In genomic region chr17:21171309-21171922, GRCh38 we compare ENCODE assay signal across 10 cellular contexts. TPM values are rescaled to one million over a fixed set of nuclear protein-coding genes. Genes with fewer than 3 reads are reported as not detected.
DNase-seq lines count a peak whose midpoint lies in the region; ATAC-seq and TF ChIP-seq lines count a peak whose summit lies in the region.
"Had no signal": no experiment of that assay in that cellular context is flagged by ENCODE, and none has a peak within 500 bp of the region (broad histone marks: within the 10 kb centered on the region; RNA-seq: fewer than 3 reads in every experiment).

No MANE protein-coding gene starts in this region.

- H3K27me3 Mint-ChIP-seq in T-helper 1 cell treated with Interleukin-12 subunit alpha and Interleukin-12 subunit beta and Interleukin-4 antibody, amounts not matched to agents 30 μg/mL and 1 μg/mL, for 36 hours (ENCODE audit: low read depth) = no peaks in the 10 kb centered on the region

- peak overlapping the region in 3 of 4 donors; percentile 34 to 61 (median 60) for H3K27ac ChIP-seq in sigmoid colon
- H3K27ac ChIP-seq: 22Rv1 had no signal

- DNase-seq in T-helper 1 cell = no peak
- DNase-seq in sigmoid colon = no peak
- no peak for DNase-seq in amniotic stem cell (lab: John Stamatoyannopoulos, UW)
- DNase-seq: NCI-H345 had no signal

- H3K4me1 Mint-ChIP-seq in T-helper 1 cell treated with Interleukin-12 subunit alpha and Interleukin-12 subunit beta and Interleukin-4 antibody, amounts not matched to agents 30 μg/mL and 1 μg/mL, for 36 hours (ENCODE audit: low read depth) = peaks cover 13% of the 10 kb centered on the region

- H3K4me3 Mint-ChIP-seq in T-helper 1 cell treated with Interleukin-12 subunit alpha and Interleukin-12 subunit beta and Interleukin-4 antibody, amounts not matched to agents 30 μg/mL and 1 μg/mL, for 36 hours = no peak overlapping the region

- H3K27me3 ChIP-seq in sigmoid colon = no peaks in the 10 kb centered on the region

- ATAC-seq in GM21526 (IDR thresholded peaks at IDR 0.05; ENCODE audit: low FRiP score, unreplicated experiment) (peak; percentile 59), HG03457 (IDR thresholded peaks at IDR 0.05; ENCODE audit: unreplicated experiment) (peak; percentile 56), GM18519 (IDR thresholded peaks at IDR 0.05; ENCODE audit: low FRiP score, unreplicated experiment) (no peak)
- ATAC-seq in activated CD4-positive, CD25-positive, alpha-beta regulatory T cell treated with anti-CD3 and anti-CD28 coated beads, Interleukin-2, amount 50 U/mL, for 24 hours = no peak

- no peak overlapping the region for H3K4me3 ChIP-seq in sigmoid colon

- no peak for TF ChIP-seq POLR2A in sigmoid colon (IDR thresholded peaks at IDR 0.05)

- H3K9me3 ChIP-seq in sigmoid colon = no peaks in the 10 kb centered on the region

- peaks cover 0 to 13% (median 0%) of the 10 kb centered on the region in 4 donors for H3K36me3 ChIP-seq in sigmoid colon

- intact Hi-C loops in sigmoid colon (cut with DNase I) = no loop called here

- WGBS in sigmoid colon, 2 donors = 87 to 90% methylated on average over 12 of the region's 12 CpGs

- no peak for TF ChIP-seq EP300 in sigmoid colon (IDR thresholded peaks at IDR 0.05)

- peaks cover 0 to 68% (median 53%) of the 10 kb centered on the region in 4 donors for H3K4me1 ChIP-seq in sigmoid colon

- H3K9me3 Mint-ChIP-seq in T-helper 1 cell treated with Interleukin-12 subunit alpha and Interleukin-12 subunit beta and Interleukin-4 antibody, amounts not matched to agents 30 μg/mL and 1 μg/mL, for 36 hours = no peaks in the 10 kb centered on the region

- H3K27ac Mint-ChIP-seq in T-helper 1 cell treated with Interleukin-12 subunit alpha and Interleukin-12 subunit beta and Interleukin-4 antibody, amounts not matched to agents 30 μg/mL and 1 μg/mL, for 36 hours = peak overlapping the region; percentile 11

- peaks cover 10% of the 10 kb centered on the region for H3K36me3 Mint-ChIP-seq in T-helper 1 cell treated with Interleukin-12 subunit alpha and Interleukin-12 subunit beta and Interleukin-4 antibody, amounts not matched to agents 30 μg/mL and 1 μg/mL, for 36 hours (ENCODE audit: low read depth)

- no peak for TF ChIP-seq CTCF in sigmoid colon (IDR thresholded peaks at IDR 0.05)

RNA-seq across cellular contexts. Expression of gene TMEM11, which starts 42.5 kb away (rescaled TPM):
- total RNA-seq in sigmoid colon = 10 to 100 TPM; 14.5 to 32.8 (median 22.4) TPM
- 10 to 100 TPM; 27.7 to 51.6 (median 40.2) TPM for polyA plus RNA-seq in sigmoid colon

RNA-seq across cellular contexts. Expression of gene DHRS7B, which starts 44.7 kb away (rescaled TPM):
- total RNA-seq in sigmoid colon = 10 to 100 TPM; 19.7 to 31.9 (median 27.0) TPM
- 10 to 100 TPM in 2 of 3 donors, 1 to 10 TPM in 1; 8.3 to 30.7 (median 14.4) TPM for polyA plus RNA-seq in sigmoid colon

Comparison
In these comparisons a context has a peak if more than half of its experiments do, and no peak if none do; other contexts are left out.
1. ATAC-seq: peak in GM21526 (single experiment) and HG03457 (single experiment); none in activated CD4-positive, CD25-positive, alpha-beta regulatory T cell treated with anti-CD3 and anti-CD28 coated beads, Interleukin-2, amount 50 U/mL, for 24 hours (0 of 2) and GM18519 (single experiment).